19 cellular contexts compared by ENCODE assay signal in genomic region chr12:53603804-53604203, GRCh38. TPM values are rescaled to one million over a fixed set of nuclear protein-coding genes. Genes with fewer than 3 reads are reported as not detected.
A peak's percentile ranks its signal among the peaks of the same experiment; 100 is the strongest.
DNase-seq lines count a peak whose midpoint lies in the region; ATAC-seq, FAIRE-seq and TF ChIP-seq lines count a peak whose summit lies in the region.
"Had no signal": no experiment of that assay in that cellular context is flagged by ENCODE, and none has a peak within 500 bp of the region (broad histone marks: within the 10 kb centered on the region; RNA-seq: fewer than 3 reads in every experiment).

No MANE protein-coding gene starts in this region.

- H3K36me3 ChIP-seq in CD8-positive, alpha-beta T cell (ENCODE audit: insufficient read depth, low read length), result no peaks in the 10 kb centered on the region
- peaks cover 8% of the 10 kb centered on the region; the same call in 1 of the 2 replicates for H3K36me3 ChIP-seq in KOPT-K1 (ENCODE audit: insufficient read depth, low read length)
- H3K36me3 ChIP-seq in kidney (ENCODE audit: control insufficient read depth in 1 of 2, insufficient read depth in 2 of 2, low read length in 2 of 2), result peaks cover 0 to 4% of the 10 kb centered on the region in 2 donors

- no peak overlapping the region for H3K27ac ChIP-seq in CD8-positive, alpha-beta T cell (ENCODE audit: low read depth, low read length)
- H3K27ac ChIP-seq in KOPT-K1 (ENCODE audit: low read depth, low read length, poor library complexity, severe bottlenecking) (peak overlapping the region; percentile 7), cingulate gyrus (ENCODE audit: low read depth, low read length) (peak overlapping the region; percentile 82), kidney (ENCODE audit: low read depth in 2 of 2, low read length in 2 of 2) (no peak overlapping the region)
- H3K27ac ChIP-seq: lower lobe of right lung, upper lobe of right lung had no signal

- H3K27me3 ChIP-seq in CD8-positive, alpha-beta T cell (ENCODE audit: insufficient read depth, low read length), result no peaks in the 10 kb centered on the region
- H3K27me3 ChIP-seq: upper lobe of right lung had no signal

- CTCF ChIA-PET in CD8-positive, alpha-beta T cell (lab: Charles Lee), result no interaction called here

- H3K36me3 Mint-ChIP-seq in CD8-positive, alpha-beta T cell, result peaks cover 28% of the 10 kb centered on the region
- no peaks in the 10 kb centered on the region for H3K36me3 Mint-ChIP-seq in natural killer cell

- H3K9me3 Mint-ChIP-seq in CD8-positive, alpha-beta T cell, result no peaks in the 10 kb centered on the region
- H3K9me3 Mint-ChIP-seq in natural killer cell, result no peaks in the 10 kb centered on the region
- H3K9me3 Mint-ChIP-seq: activated B cell treated with CpG ODN at 0.5 μM for 24 hours, T-cell had no signal

- no peak for ATAC-seq in CD8-positive, alpha-beta T cell
- ATAC-seq in natural killer cell (no peak), HG03378 (IDR thresholded peaks at IDR 0.05; ENCODE audit: unreplicated experiment) (no peak)
- ATAC-seq: HCT116, lower lobe of right lung, T-cell, upper lobe of right lung had no signal

- peaks cover 5% of the 10 kb centered on the region for H3K4me1 ChIP-seq in CD8-positive, alpha-beta T cell (ENCODE audit: insufficient read depth, low read length)
- H3K4me1 ChIP-seq in kidney (ENCODE audit: control insufficient read depth in 1 of 2, insufficient read depth in 1 of 2, low read depth in 1 of 2, low read length in 2 of 2), result no peaks in the 10 kb centered on the region

- no peaks in the 10 kb centered on the region for H3K27me3 Mint-ChIP-seq in CD8-positive, alpha-beta T cell (ENCODE audit: low read depth)
- H3K27me3 Mint-ChIP-seq in natural killer cell (ENCODE audit: low read depth in 2 of 2), result no peaks in the 10 kb centered on the region
- H3K27me3 Mint-ChIP-seq: activated B cell treated with CpG ODN at 0.5 μM for 24 hours, T-cell had no signal

- H3K4me1 Mint-ChIP-seq in CD8-positive, alpha-beta T cell (ENCODE audit: low read depth), result peaks cover 22% of the 10 kb centered on the region
- peaks cover 23 to 37% of the 10 kb centered on the region in 2 donors for H3K4me1 Mint-ChIP-seq in natural killer cell

- DNase-seq in CD8-positive, alpha-beta T cell, result no peak
- no peak for DNase-seq in natural killer cell
- no peak for DNase-seq in kidney
- DNase-seq in effector CD4-positive, alpha-beta T cell, result no peak
- DNase-seq in stimulated activated CD4-positive, alpha-beta T cell treated with anti-CD3 and anti-CD28 coated beads, Interleukin-4, amount 100 ng/mL, for 4 hours, result no peak
- DNase-seq: activated B cell treated with CpG ODN at 0.5 μM for 24 hours; activated gamma-delta T cell treated with Interleukin-2 at 50 U/mL for 16 hours; aorta; DMS79 treated with DMSO at 0.1 percent for 48 hours; lower lobe of right lung; NCI-H1105; NCI-H345; stimulated activated CD4-positive, alpha-beta T cell treated with anti-CD3 and anti-CD28 coated beads, Interleukin-4, amount 100 ng/mL, for 24 hours; T-cell; upper lobe of right lung had no signal

- intact Hi-C loops in CD8-positive, alpha-beta T cell (cut with DNase I, micrococcal nuclease), result no loop called here
- intact Hi-C loops in natural killer cell (cut with micrococcal nuclease) (no loop called here), kidney (cut with DNase I) (no loop called here)

- H3K27ac Mint-ChIP-seq in CD8-positive, alpha-beta T cell, result peak overlapping the region; percentile 15
- H3K27ac Mint-ChIP-seq in natural killer cell, result peak overlapping the region; percentile 50 to 65
- H3K27ac Mint-ChIP-seq: activated B cell treated with CpG ODN at 0.5 μM for 24 hours had no signal

- H3K4me3 Mint-ChIP-seq in CD8-positive, alpha-beta T cell, result no peak overlapping the region
- H3K4me3 Mint-ChIP-seq in natural killer cell, result no peak overlapping the region
- H3K4me3 Mint-ChIP-seq: activated B cell treated with CpG ODN at 0.5 μM for 24 hours, T-cell had no signal

- POLR2A ChIA-PET in CD8-positive, alpha-beta T cell (lab: Charles Lee), result interaction anchor here (1.3 kb wide), 1 partner anchor 22 kb away, joined by 3 read pairs; no protein-coding TSS in a partner anchor

- no peak for TF ChIP-seq CTCF in CD8-positive, alpha-beta T cell (IDR thresholded peaks at IDR 0.05)
- no peak for TF ChIP-seq CTCF in natural killer cell (IDR thresholded peaks at IDR 0.05)
- TF ChIP-seq CTCF in kidney (IDR thresholded peaks at IDR 0.05; ENCODE audit: borderline replicate concordance, extremely low read depth, insufficient read depth), result no peak

- H3K4me3 ChIP-seq in CD8-positive, alpha-beta T cell (ENCODE audit: low read depth, low read length), result no peak overlapping the region
- H3K4me3 ChIP-seq in kidney (ENCODE audit: low read length in 2 of 2), result no peak overlapping the region
- H3K4me3 ChIP-seq: lower lobe of right lung, upper lobe of right lung had no signal

- no peak for FAIRE-seq in kidney (lab: Jason Lieb, UNC)

- no peak overlapping the region for H3K9ac ChIP-seq in kidney (ENCODE audit: low read length in 2 of 2)

- no peaks in the 10 kb centered on the region for H3K9me3 ChIP-seq in CD8-positive, alpha-beta T cell (ENCODE audit: low read length)
- H3K9me3 ChIP-seq in KOPT-K1 (ENCODE audit: insufficient read depth, low read length, poor library complexity, severe bottlenecking) (no peaks in the 10 kb centered on the region), kidney (ENCODE audit: control insufficient read depth in 1 of 2, low read length in 2 of 2) (no peaks in the 10 kb centered on the region)
- H3K9me3 ChIP-seq: lower lobe of right lung, upper lobe of right lung had no signal

RNA-seq across cellular contexts. Expression of gene ATF7, which starts 22.4 kb away (rescaled TPM):
- total RNA-seq in CD8-positive, alpha-beta T cell, result 10 to 100 TPM in 1 of 2 experiments, 1 to 10 TPM in 1; 9.1 to 13.2 TPM
- total RNA-seq in natural killer cell (10 to 100 TPM; 32.3 to 42.3 (median 34.9) TPM), kidney (54.7 TPM)
- polyA plus RNA-seq in kidney (ENCODE audit: insufficient read depth, low read depth, low replicate concordance), result 16.2 TPM

Comparison
In these comparisons a context has a peak if more than half of its experiments do, and no peak if none do; other contexts are left out.
1. H3K27ac ChIP-seq: peak in KOPT-K1 (single experiment) and cingulate gyrus (single experiment); none in CD8-positive, alpha-beta T cell (single experiment) and kidney (0 of 2).